In the genomic region with DNA sequence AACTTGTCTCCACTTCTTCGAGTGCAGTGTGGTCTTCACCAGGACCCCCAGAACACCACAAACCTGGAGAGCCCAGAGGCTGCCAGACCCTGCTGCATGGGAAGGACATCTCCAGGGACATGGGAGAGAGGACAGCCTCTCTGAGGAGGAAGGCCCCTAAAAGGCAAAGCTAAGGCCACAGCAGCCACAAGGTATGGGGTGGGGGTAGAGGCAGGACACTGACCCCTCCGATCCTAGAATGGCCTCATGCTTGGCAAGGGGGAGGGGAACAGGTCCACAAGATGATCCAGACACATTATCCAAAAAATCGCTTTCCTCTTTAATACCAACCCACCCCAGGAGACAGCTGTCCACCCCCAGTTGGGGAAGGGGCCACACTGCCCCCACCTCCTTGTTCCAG, we compare ENCODE assay signal across 13 cellular contexts. TPM values are rescaled to one million over a fixed set of nuclear protein-coding genes. Genes with fewer than 3 reads are reported as not detected.
DNase-seq lines count a peak whose midpoint lies in the region; ATAC-seq and TF ChIP-seq lines count a peak whose summit lies in the region.
"Had no signal": no experiment of that assay in that cellular context is flagged by ENCODE, and none has a peak within 500 bp of the region (broad histone marks: within the 10 kb centered on the region; RNA-seq: fewer than 3 reads in every experiment).

No MANE protein-coding gene starts in this region.

- no peak for ATAC-seq in activated T-cell treated with anti-CD3 and anti-CD28 coated beads, Interleukin-2, amount 50 U/mL, for 72 hours (replicated peaks in 1 of 2)
- no peak for ATAC-seq in activated T-cell treated with anti-CD3 and anti-CD28 coated beads, Interleukin-2, amount 50 U/mL, for 4 hours
- no peak for ATAC-seq in stimulated activated memory B cell treated with anti-CD40 and anti-IgM and Interleukin-4, amounts not matched to agents 10 μg/mL and 1 μg/mL and 100 μg/mL, for 72 hours

- no peaks in the 10 kb centered on the region for H3K9me3 Mint-ChIP-seq in activated T-cell treated with anti-CD3 and anti-CD28 coated beads, Interleukin-2, amount 50 U/mL, for 72 hours
- no peaks in the 10 kb centered on the region for H3K9me3 Mint-ChIP-seq in activated T-cell treated with anti-CD3 and anti-CD28 coated beads, Interleukin-2, amount 50 U/mL, for 4 hours
- H3K9me3 Mint-ChIP-seq in stimulated activated memory B cell treated with anti-CD40 and anti-IgM and Interleukin-4, amounts not matched to agents 10 μg/mL and 1 μg/mL and 100 μg/mL, for 72 hours = no peaks in the 10 kb centered on the region

- H3K9ac ChIP-seq in SK-N-MC (ENCODE audit: insufficient read length) = no peak overlapping the region

- no peaks in the 10 kb centered on the region for H3K27me3 Mint-ChIP-seq in activated T-cell treated with anti-CD3 and anti-CD28 coated beads, Interleukin-2, amount 50 U/mL, for 72 hours (ENCODE audit: low read depth)
- no peaks in the 10 kb centered on the region for H3K27me3 Mint-ChIP-seq in activated T-cell treated with anti-CD3 and anti-CD28 coated beads, Interleukin-2, amount 50 U/mL, for 4 hours (ENCODE audit: low read depth)
- no peaks in the 10 kb centered on the region for H3K27me3 Mint-ChIP-seq in stimulated activated memory B cell treated with anti-CD40 and anti-IgM and Interleukin-4, amounts not matched to agents 10 μg/mL and 1 μg/mL and 100 μg/mL, for 72 hours

- peaks cover 49% of the 10 kb centered on the region for H3K4me1 Mint-ChIP-seq in activated T-cell treated with anti-CD3 and anti-CD28 coated beads, Interleukin-2, amount 50 U/mL, for 72 hours (ENCODE audit: low read depth)
- peaks cover 44% of the 10 kb centered on the region for H3K4me1 Mint-ChIP-seq in activated T-cell treated with anti-CD3 and anti-CD28 coated beads, Interleukin-2, amount 50 U/mL, for 4 hours (ENCODE audit: low read depth)
- peaks cover 74% of the 10 kb centered on the region for H3K4me1 Mint-ChIP-seq in stimulated activated memory B cell treated with anti-CD40 and anti-IgM and Interleukin-4, amounts not matched to agents 10 μg/mL and 1 μg/mL and 100 μg/mL, for 72 hours

- H3K4me3 ChIP-seq in SK-N-MC = no peak overlapping the region
- H3K4me3 ChIP-seq: ovary, smooth muscle cell had no signal

- peak overlapping the region; percentile 46; the same call in 1 of the 2 replicates for H3K27ac ChIP-seq in SK-N-MC
- H3K27ac ChIP-seq: ovary had no signal

- H3K4me3 Mint-ChIP-seq in activated T-cell treated with anti-CD3 and anti-CD28 coated beads, Interleukin-2, amount 50 U/mL, for 72 hours = no peak overlapping the region
- no peak overlapping the region for H3K4me3 Mint-ChIP-seq in activated T-cell treated with anti-CD3 and anti-CD28 coated beads, Interleukin-2, amount 50 U/mL, for 4 hours
- H3K4me3 Mint-ChIP-seq in stimulated activated memory B cell treated with anti-CD40 and anti-IgM and Interleukin-4, amounts not matched to agents 10 μg/mL and 1 μg/mL and 100 μg/mL, for 72 hours = no peak overlapping the region

- peaks cover 37% of the 10 kb centered on the region for H3K36me3 ChIP-seq in SK-N-MC (ENCODE audit: insufficient read depth, low read length)
- H3K36me3 ChIP-seq: ovary had no signal

- no peaks in the 10 kb centered on the region for H3K9me3 ChIP-seq in SK-N-MC (ENCODE audit: low read depth, low read length)
- H3K9me3 ChIP-seq: ovary had no signal

- TF ChIP-seq POLR2A in erythroblast (IDR thresholded peaks at IDR 0.05; ENCODE audit: low read length) = peak; percentile 1

- DNase-seq in activated T-cell treated with anti-CD3 and anti-CD28 coated beads, Interleukin-2, amount 50 U/mL, for 72 hours = no peak
- DNase-seq in activated T-cell treated with anti-CD3 and anti-CD28 coated beads, Interleukin-2, amount 50 U/mL, for 4 hours = no peak
- DNase-seq in SK-N-MC (ENCODE audit: low read depth, low spot score) = no peak
- no peak for DNase-seq in erythroblast (lab: John Stamatoyannopoulos, UW)
- DNase-seq in NCI-H2196 treated with DMSO at 0.1 percent for 48 hours (lab: John Stamatoyannopoulos, UW; ENCODE audit: unreplicated experiment) = no peak
- DNase-seq in NCI-H2107 treated with DMSO at 0.1 percent for 48 hours (lab: John Stamatoyannopoulos, UW; ENCODE audit: unreplicated experiment) = no peak
- no peak for DNase-seq in stimulated activated CD4-positive, alpha-beta T cell treated with anti-CD3 and anti-CD28 coated beads, Interleukin-4, amount 100 ng/mL, for 24 hours
- DNase-seq: activated CD4-positive, alpha-beta T cell treated with anti-CD3 and anti-CD28 coated beads for 1 hour; NCI-H1930; ovary; T-helper 1 cell had no signal

- peak overlapping the region; percentile 70 for H3K27ac Mint-ChIP-seq in activated T-cell treated with anti-CD3 and anti-CD28 coated beads, Interleukin-2, amount 50 U/mL, for 72 hours
- H3K27ac Mint-ChIP-seq in stimulated activated memory B cell treated with anti-CD40 and anti-IgM and Interleukin-4, amounts not matched to agents 10 μg/mL and 1 μg/mL and 100 μg/mL, for 72 hours = peak overlapping the region; percentile 98

- peaks cover 10 to 23% of the 10 kb centered on the region in 2 donors for H3K36me3 Mint-ChIP-seq in activated T-cell treated with anti-CD3 and anti-CD28 coated beads, Interleukin-2, amount 50 U/mL, for 72 hours (ENCODE audit: insufficient read depth in 2 of 2)
- peaks cover 33% of the 10 kb centered on the region for H3K36me3 Mint-ChIP-seq in activated T-cell treated with anti-CD3 and anti-CD28 coated beads, Interleukin-2, amount 50 U/mL, for 4 hours (ENCODE audit: insufficient read depth)
- H3K36me3 Mint-ChIP-seq in stimulated activated memory B cell treated with anti-CD40 and anti-IgM and Interleukin-4, amounts not matched to agents 10 μg/mL and 1 μg/mL and 100 μg/mL, for 72 hours = peaks cover 44% of the 10 kb centered on the region

RNA-seq across cellular contexts. Expression of a gene that starts 1.9 kb away (rescaled TPM):
- 10 to 100 TPM; 10.1 to 14.2 TPM for total RNA-seq in activated T-cell treated with anti-CD3 and anti-CD28 coated beads, Interleukin-2, amount 50 U/mL, for 72 hours
- 1 to 10 TPM; 2.6 to 3.8 (median 3.7) TPM for total RNA-seq in activated T-cell treated with anti-CD3 and anti-CD28 coated beads, Interleukin-2, amount 50 U/mL, for 4 hours

RNA-seq across cellular contexts. Expression of a gene that starts 6.9 kb away (rescaled TPM):
- total RNA-seq in activated T-cell treated with anti-CD3 and anti-CD28 coated beads, Interleukin-2, amount 50 U/mL, for 72 hours = 1,000 to 10,000 TPM; 4,335 to 4,825 TPM
- 1,000 to 10,000 TPM; 4,231 to 4,415 (median 4,409) TPM for total RNA-seq in activated T-cell treated with anti-CD3 and anti-CD28 coated beads, Interleukin-2, amount 50 U/mL, for 4 hours

RNA-seq across cellular contexts. Expression of a gene that starts 7.1 kb away (rescaled TPM):
- total RNA-seq in activated T-cell treated with anti-CD3 and anti-CD28 coated beads, Interleukin-2, amount 50 U/mL, for 72 hours = 10 to 100 TPM; 50.7 to 54.9 TPM
- total RNA-seq in activated T-cell treated with anti-CD3 and anti-CD28 coated beads, Interleukin-2, amount 50 U/mL, for 4 hours = 10 to 100 TPM; 51.2 to 65.4 (median 63.5) TPM

RNA-seq across cellular contexts. Expression of a gene that starts 10.2 kb away (rescaled TPM):
- total RNA-seq in activated T-cell treated with anti-CD3 and anti-CD28 coated beads, Interleukin-2, amount 50 U/mL, for 72 hours = 10 to 100 TPM; 46.6 to 54.0 TPM
- total RNA-seq in activated T-cell treated with anti-CD3 and anti-CD28 coated beads, Interleukin-2, amount 50 U/mL, for 4 hours = 100 to 1,000 TPM; 188 to 198 (median 197) TPM

RNA-seq across cellular contexts. Expression of a gene that starts 10.6 kb away (rescaled TPM):
- total RNA-seq in activated T-cell treated with anti-CD3 and anti-CD28 coated beads, Interleukin-2, amount 50 U/mL, for 72 hours = 10 to 100 TPM; 41.9 to 54.6 TPM
- total RNA-seq in activated T-cell treated with anti-CD3 and anti-CD28 coated beads, Interleukin-2, amount 50 U/mL, for 4 hours = 100 to 1,000 TPM; 153 to 157 (median 153) TPM
